Comparison of ENCODE assay signal across 8 cellular contexts in genomic region chr7:105224884-105225651, GRCh38.
DNase-seq lines count a peak whose midpoint lies in the region; ATAC-seq, FAIRE-seq and TF ChIP-seq lines count a peak whose summit lies in the region.

No MANE protein-coding gene starts in this region.

- no peak overlapping the region for H3K27ac Mint-ChIP-seq in CD4-positive, alpha-beta T cell

- FAIRE-seq in D721Med (lab: Jason Lieb, UNC) = no peak

- intact Hi-C loops in CD4-positive, alpha-beta T cell (cut with DNase I, micrococcal nuclease) = no loop called here

- POLR2A ChIA-PET in CD4-positive, alpha-beta T cell (lab: Charles Lee) = interaction anchor here (0.5 to 1.0 kb wide), 3 partner anchors 15 to 107 kb away, joined by 3 read pairs; no protein-coding TSS in a partner anchor
- POLR2A ChIA-PET in RWPE1 (lab: Yijun Ruan, JAX; ENCODE audit: low non-redundant PET) = no interaction called here

- peaks cover 42% of the 10 kb centered on the region for H3K4me1 Mint-ChIP-seq in CD4-positive, alpha-beta T cell (ENCODE audit: low read depth)

- peak; percentile 59 for ATAC-seq in CD4-positive, alpha-beta T cell (ENCODE audit: poor library complexity)
- ATAC-seq in GM18907 (IDR thresholded peaks at IDR 0.05; ENCODE audit: unreplicated experiment) (peak; percentile 95), HG03108 (IDR thresholded peaks at IDR 0.05; ENCODE audit: unreplicated experiment) (peak; percentile 91)

- H3K9me3 Mint-ChIP-seq in CD4-positive, alpha-beta T cell = no peaks in the 10 kb centered on the region

- no peak overlapping the region for H3K27ac ChIP-seq in CD4-positive, alpha-beta T cell (ENCODE audit: low read depth, low read length)
- no peak overlapping the region for H3K27ac ChIP-seq in RWPE1

- no peaks in the 10 kb centered on the region for H3K9me3 ChIP-seq in CD4-positive, alpha-beta T cell (ENCODE audit: control insufficient read depth, low read length)

- CTCF ChIA-PET in CD4-positive, alpha-beta T cell (lab: Charles Lee) = no interaction called here
- CTCF ChIA-PET in RWPE1 (lab: Yijun Ruan, JAX) = no interaction called here

- TF ChIP-seq CTCF in CD4-positive, alpha-beta T cell (IDR thresholded peaks at IDR 0.05) = no peak
- TF ChIP-seq CTCF in RWPE1 (conservative IDR thresholded peaks at IDR 0.05; ENCODE audit: low read depth) = no peak
- no peak for TF ChIP-seq CTCF in fibroblast of mammary gland (conservative IDR thresholded peaks at IDR 0.05; ENCODE audit: control insufficient read depth, insufficient read depth, low read depth, low read length)
- TF ChIP-seq CTCF in D721Med (IDR thresholded peaks at IDR 0.05; ENCODE audit: insufficient read depth, missing control alignments) = no peak

- H3K4me3 ChIP-seq in fibroblast of mammary gland (ENCODE audit: control insufficient read depth, low read depth, low read length) = no peak overlapping the region

- no peaks in the 10 kb centered on the region for H3K27me3 Mint-ChIP-seq in CD4-positive, alpha-beta T cell

- DNase-seq in CD4-positive, alpha-beta T cell = no peak
- DNase-seq in RWPE1 (ENCODE audit: low spot score) = peak; percentile 82
- peak; percentile 97 for DNase-seq in fibroblast of mammary gland (ENCODE audit: low read depth)
- peak; percentile 89 for DNase-seq in stromal cell of bone marrow (ENCODE audit: low read depth)
- DNase-seq in NCI-H1105 (lab: John Stamatoyannopoulos, UW) = no peak
- no peak for DNase-seq in D721Med (ENCODE audit: insufficient read length, low spot score)

- peaks cover 16% of the 10 kb centered on the region for H3K36me3 Mint-ChIP-seq in CD4-positive, alpha-beta T cell (ENCODE audit: low read depth)

- no peaks in the 10 kb centered on the region for H3K27me3 ChIP-seq in CD4-positive, alpha-beta T cell (ENCODE audit: control insufficient read depth, insufficient read depth, low read length)

- no peak overlapping the region for H3K4me3 Mint-ChIP-seq in CD4-positive, alpha-beta T cell

Comparison
In these comparisons a context has a peak if more than half of its experiments do, and no peak if none do; other contexts are left out.
1. DNase-seq: peak in RWPE1 (single experiment), fibroblast of mammary gland (single experiment) and stromal cell of bone marrow (single experiment); none in CD4-positive, alpha-beta T cell (0 of 10), NCI-H1105 (single experiment) and D721Med (single experiment).
2. Peak in every context shown above with its lines, with median percentiles within 50 percentile points of each other: ATAC-seq.